1 cellular context compared by ENCODE assay signal in genomic region chr6:147161253-147161973, GRCh38.
TF ChIP-seq lines count a peak whose summit lies in the region.

No MANE protein-coding gene starts in this region.

TF ChIP-seq in K562, 482 proteins besides CTCF, POLR2A, EP300 and RAD21 (continued from another document):
- TF ChIP-seq ILK (tag; IDR thresholded peaks at IDR 0.05; ENCODE audit: borderline replicate concordance, low read depth) = no peak
- TF ChIP-seq, protein P1, sequence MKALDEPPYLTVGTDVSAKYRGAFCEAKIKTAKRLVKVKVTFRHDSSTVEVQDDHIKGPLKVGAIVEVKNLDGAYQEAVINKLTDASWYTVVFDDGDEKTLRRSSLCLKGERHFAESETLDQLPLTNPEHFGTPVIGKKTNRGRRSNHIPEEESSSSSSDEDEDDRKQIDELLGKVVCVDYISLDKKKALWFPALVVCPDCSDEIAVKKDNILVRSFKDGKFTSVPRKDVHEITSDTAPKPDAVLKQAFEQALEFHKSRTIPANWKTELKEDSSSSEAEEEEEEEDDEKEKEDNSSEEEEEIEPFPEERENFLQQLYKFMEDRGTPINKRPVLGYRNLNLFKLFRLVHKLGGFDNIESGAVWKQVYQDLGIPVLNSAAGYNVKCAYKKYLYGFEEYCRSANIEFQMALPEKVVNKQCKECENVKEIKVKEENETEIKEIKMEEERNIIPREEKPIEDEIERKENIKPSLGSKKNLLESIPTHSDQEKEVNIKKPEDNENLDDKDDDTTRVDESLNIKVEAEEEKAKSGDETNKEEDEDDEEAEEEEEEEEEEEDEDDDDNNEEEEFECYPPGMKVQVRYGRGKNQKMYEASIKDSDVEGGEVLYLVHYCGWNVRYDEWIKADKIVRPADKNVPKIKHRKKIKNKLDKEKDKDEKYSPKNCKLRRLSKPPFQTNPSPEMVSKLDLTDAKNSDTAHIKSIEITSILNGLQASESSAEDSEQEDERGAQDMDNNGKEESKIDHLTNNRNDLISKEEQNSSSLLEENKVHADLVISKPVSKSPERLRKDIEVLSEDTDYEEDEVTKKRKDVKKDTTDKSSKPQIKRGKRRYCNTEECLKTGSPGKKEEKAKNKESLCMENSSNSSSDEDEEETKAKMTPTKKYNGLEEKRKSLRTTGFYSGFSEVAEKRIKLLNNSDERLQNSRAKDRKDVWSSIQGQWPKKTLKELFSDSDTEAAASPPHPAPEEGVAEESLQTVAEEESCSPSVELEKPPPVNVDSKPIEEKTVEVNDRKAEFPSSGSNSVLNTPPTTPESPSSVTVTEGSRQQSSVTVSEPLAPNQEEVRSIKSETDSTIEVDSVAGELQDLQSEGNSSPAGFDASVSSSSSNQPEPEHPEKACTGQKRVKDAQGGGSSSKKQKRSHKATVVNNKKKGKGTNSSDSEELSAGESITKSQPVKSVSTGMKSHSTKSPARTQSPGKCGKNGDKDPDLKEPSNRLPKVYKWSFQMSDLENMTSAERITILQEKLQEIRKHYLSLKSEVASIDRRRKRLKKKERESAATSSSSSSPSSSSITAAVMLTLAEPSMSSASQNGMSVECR (CRISPR knock-in tag; IDR thresholded peaks at IDR 0.05) = no peak
- peak; percentile 56 for TF ChIP-seq GTF2E2 (tag; IDR thresholded peaks at IDR 0.05)
- no peak for TF ChIP-seq ZNF445 (CRISPR knock-in tag; IDR thresholded peaks at IDR 0.05; ENCODE audit: low read depth)
- peak; percentile 80; the same call in 1 of the 2 replicates for TF ChIP-seq ZNF311 (CRISPR knock-in tag; IDR thresholded peaks at IDR 0.05)
- no peak for TF ChIP-seq HOXB6 (CRISPR knock-in tag; IDR thresholded peaks at IDR 0.05; ENCODE audit: borderline replicate concordance)
- no peak for TF ChIP-seq UBTF (IDR thresholded peaks at IDR 0.05; ENCODE audit: borderline replicate concordance in 1 of 2, low read depth in 2 of 2, low read length in 2 of 2)
- TF ChIP-seq ZNF589 (CRISPR knock-in tag; IDR thresholded peaks at IDR 0.05; ENCODE audit: low read depth) = 0 out of 2 replicates have a peak, but pooled peaks have one; percentile 24
- no peak for TF ChIP-seq CHCHD3 (CRISPR knock-in tag; IDR thresholded peaks at IDR 0.05)
- TF ChIP-seq PPARD (CRISPR knock-in tag; IDR thresholded peaks at IDR 0.05) = no peak
- TF ChIP-seq CREM (IDR thresholded peaks at IDR 0.05; ENCODE audit: low read depth) = no peak
- TF ChIP-seq ZNF76 (CRISPR knock-in tag; IDR thresholded peaks at IDR 0.05; ENCODE audit: borderline replicate concordance) = 0 out of 2 replicates have a peak, but pooled peaks have one; percentile 31
- TF ChIP-seq ZNF324 (CRISPR knock-in tag; IDR thresholded peaks at IDR 0.05) = 0 out of 2 replicates have a peak, but pooled peaks have one; percentile 25
- 0 out of 2 replicates have a peak, but pooled peaks have one; percentile 20 for TF ChIP-seq POLR2G (IDR thresholded peaks at IDR 0.05; ENCODE audit: low read depth, low read length)
- TF ChIP-seq, protein P2, sequence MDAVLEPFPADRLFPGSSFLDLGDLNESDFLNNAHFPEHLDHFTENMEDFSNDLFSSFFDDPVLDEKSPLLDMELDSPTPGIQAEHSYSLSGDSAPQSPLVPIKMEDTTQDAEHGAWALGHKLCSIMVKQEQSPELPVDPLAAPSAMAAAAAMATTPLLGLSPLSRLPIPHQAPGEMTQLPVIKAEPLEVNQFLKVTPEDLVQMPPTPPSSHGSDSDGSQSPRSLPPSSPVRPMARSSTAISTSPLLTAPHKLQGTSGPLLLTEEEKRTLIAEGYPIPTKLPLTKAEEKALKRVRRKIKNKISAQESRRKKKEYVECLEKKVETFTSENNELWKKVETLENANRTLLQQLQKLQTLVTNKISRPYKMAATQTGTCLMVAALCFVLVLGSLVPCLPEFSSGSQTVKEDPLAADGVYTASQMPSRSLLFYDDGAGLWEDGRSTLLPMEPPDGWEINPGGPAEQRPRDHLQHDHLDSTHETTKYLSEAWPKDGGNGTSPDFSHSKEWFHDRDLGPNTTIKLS (IDR thresholded peaks at IDR 0.05; ENCODE audit: borderline replicate concordance, low read depth) = no peak
- peak; percentile 41; the same call in 1 of the 2 replicates for TF ChIP-seq E2F3 (CRISPR knock-in tag; IDR thresholded peaks at IDR 0.05)
- TF ChIP-seq, protein P3, sequence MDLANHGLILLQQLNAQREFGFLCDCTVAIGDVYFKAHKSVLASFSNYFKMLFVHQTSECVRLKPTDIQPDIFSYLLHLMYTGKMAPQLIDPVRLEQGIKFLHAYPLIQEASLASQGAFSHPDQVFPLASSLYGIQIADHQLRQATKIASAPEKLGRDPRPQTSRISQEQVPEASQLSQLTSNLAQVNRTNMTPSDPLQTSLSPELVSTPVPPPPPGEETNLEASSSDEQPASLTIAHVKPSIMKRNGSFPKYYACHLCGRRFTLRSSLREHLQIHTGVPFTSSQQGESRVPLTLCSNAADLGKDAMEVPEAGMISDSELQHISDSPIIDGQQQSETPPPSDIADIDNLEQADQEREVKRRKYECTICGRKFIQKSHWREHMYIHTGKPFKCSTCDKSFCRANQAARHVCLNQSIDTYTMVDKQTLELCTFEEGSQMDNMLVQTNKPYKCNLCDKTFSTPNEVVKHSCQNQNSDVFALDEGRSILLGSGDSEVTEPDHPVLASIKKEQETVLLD (IDR thresholded peaks at IDR 0.05) = peak; percentile 28; the same call in 1 of the 2 replicates
